ENCODE assay signal across 1 cellular context in genomic region chr22:19146215-19146968, GRCh38.
TF ChIP-seq lines count a peak whose summit lies in the region.

No MANE protein-coding gene starts in this region.

TF ChIP-seq in HepG2, 621 proteins besides CTCF, POLR2A, EP300 and RAD21:
- TF ChIP-seq MAX (IDR thresholded peaks at IDR 0.05) (peak; percentile 28; the same call in 1 of the 2 replicates), ZBTB42 (CRISPR knock-in tag; IDR thresholded peaks at IDR 0.05) (no peak)
